ENCODE assay signal across 8 cellular contexts in the genomic region with DNA sequence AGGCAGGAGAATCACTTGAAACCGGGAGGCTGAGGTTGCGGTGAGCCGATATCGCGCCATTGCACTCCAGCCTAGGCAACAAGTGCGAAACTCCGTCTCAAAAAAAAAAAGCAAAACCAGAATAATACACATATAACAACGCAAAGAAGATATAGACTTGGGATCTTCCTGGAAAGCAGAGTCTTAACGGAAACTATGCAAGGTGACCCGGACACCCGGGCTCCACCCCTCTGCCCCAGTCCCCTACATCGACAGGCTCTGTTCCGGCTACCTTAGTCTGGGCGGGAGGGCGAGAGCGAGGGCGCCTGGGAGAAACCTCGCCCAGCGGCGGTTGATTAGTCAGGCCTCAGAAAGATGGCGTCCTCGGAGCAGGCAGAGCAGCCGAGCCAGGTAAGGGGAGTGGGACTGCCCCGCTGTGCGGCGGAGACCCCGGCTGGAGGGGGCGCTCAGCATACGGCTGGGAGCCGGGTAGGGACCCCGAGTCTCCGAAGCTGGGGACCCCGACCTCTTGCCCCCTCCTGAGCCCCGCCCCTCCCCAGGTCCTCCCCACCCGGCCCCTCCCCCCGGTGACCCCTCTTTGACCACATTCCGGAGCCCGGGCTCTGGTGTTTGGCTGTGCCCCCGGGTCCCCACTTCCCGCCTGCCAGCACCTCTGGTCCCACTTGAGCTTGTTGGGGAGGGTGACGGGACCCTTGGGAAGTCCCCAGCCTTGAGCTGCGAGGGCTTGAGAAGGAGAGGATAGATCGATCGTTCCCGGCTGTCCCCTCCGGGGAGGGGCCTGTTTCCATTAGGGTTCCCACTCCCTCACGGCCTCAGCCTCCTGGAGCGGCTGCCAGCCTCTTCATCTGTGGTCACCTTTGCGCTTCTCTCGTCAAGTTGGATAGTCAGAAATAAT. TPM values are rescaled to one million over a fixed set of nuclear protein-coding genes. Genes with fewer than 3 reads are reported as not detected.
DNase-seq lines count a peak whose midpoint lies in the region; ATAC-seq and TF ChIP-seq lines count a peak whose summit lies in the region.

A gene with protein sequence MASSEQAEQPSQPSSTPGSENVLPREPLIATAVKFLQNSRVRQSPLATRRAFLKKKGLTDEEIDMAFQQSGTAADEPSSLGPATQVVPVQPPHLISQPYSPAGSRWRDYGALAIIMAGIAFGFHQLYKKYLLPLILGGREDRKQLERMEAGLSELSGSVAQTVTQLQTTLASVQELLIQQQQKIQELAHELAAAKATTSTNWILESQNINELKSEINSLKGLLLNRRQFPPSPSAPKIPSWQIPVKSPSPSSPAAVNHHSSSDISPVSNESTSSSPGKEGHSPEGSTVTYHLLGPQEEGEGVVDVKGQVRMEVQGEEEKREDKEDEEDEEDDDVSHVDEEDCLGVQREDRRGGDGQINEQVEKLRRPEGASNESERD (plus strand): TSS at position 338 of the 895 bp plus-strand sequence. CDS start 17 bp downstream, at position 355.

- in situ Hi-C loops in GM18951 (cut with MboI; ENCODE audit: low sequenced_read_pairs, unreplicated experiment) = no loop called here

- DNase-seq in AG08396 (ENCODE audit: low spot score) = peak; percentile 94
- peak; percentile 73 to 84 for DNase-seq in NCI-H524 (lab: John Stamatoyannopoulos, UW)
- DNase-seq in activated CD4-positive, alpha-beta T cell treated with anti-CD3 and anti-CD28 coated beads for 4 hours = peak; percentile 79 to 82
- DNase-seq in cortex of kidney (lab: John Stamatoyannopoulos, UW) = peak; percentile 35
- peak; percentile 90 to 92 for DNase-seq in left colon
- peak; percentile 74 to 79 for DNase-seq in stimulated activated CD4-positive, alpha-beta T cell treated with anti-CD3 and anti-CD28 coated beads, Interleukin-1b, Interleukin-23, amount 100 ng/mL, for 4 hours (ENCODE audit: low read depth in 2 of 2)

- ATAC-seq in HG03378 (IDR thresholded peaks at IDR 0.05; ENCODE audit: unreplicated experiment) (peak; percentile 48), left colon (peak; percentile 87)

- intact Hi-C loops in left colon (cut with DNase I, micrococcal nuclease) = no loop called here

- peak; percentile 78 for TF ChIP-seq POLR2A in GM18951 (IDR thresholded peaks at IDR 0.05; ENCODE audit: extremely low read depth, insufficient read depth, insufficient read length)

RNA-seq across cellular contexts. Expression of the gene that starts here (rescaled TPM):
- 10 to 100 TPM; 19.7 to 21.5 TPM for total RNA-seq in left colon

Comparison
In these comparisons a context has a peak if more than half of its experiments do, and no peak if none do; other contexts are left out.
1. Peak in every context shown above with its lines: DNase-seq and ATAC-seq.
2. DNase-seq: peak in every context shown above with its lines; median percentile 94 in AG08396; 91 in left colon; 80 in activated CD4-positive, alpha-beta T cell treated with anti-CD3 and anti-CD28 coated beads for 4 hours; 78 in NCI-H524; 76 in stimulated activated CD4-positive, alpha-beta T cell treated with anti-CD3 and anti-CD28 coated beads, Interleukin-1b, Interleukin-23, amount 100 ng/mL, for 4 hours; 35 in cortex of kidney.